ENCODE assay signal across 33 cellular contexts in genomic region chr4:104385713-104386112, GRCh38.
"Had no signal": no experiment of that assay in that cellular context is flagged by ENCODE, and none has a peak within 500 bp of the region (broad histone marks: within the 10 kb centered on the region; RNA-seq: fewer than 3 reads in every experiment).

No MANE protein-coding gene starts in this region.

- FAIRE-seq: astrocyte, bronchial epithelial cell had no signal

- DNase-seq: activated effector memory CD4-positive, alpha-beta T cell treated with anti-CD3 and anti-CD28 coated beads, Interleukin-2, amount 50 U/mL, for 16 hours; activated effector memory CD4-positive, alpha-beta T cell treated with Interleukin-2 at 50 U/mL for 16 hours; activated gamma-delta T cell; activated gamma-delta T cell treated with Interleukin-2 at 50 U/mL for 16 hours; activated naive CD4-positive, alpha-beta T cell; activated naive CD4-positive, alpha-beta T cell treated with anti-CD3 and anti-CD28 coated beads for 36 hours; activated naive CD4-positive, alpha-beta T cell treated with anti-CD3 and anti-CD28 coated beads, Interleukin-2, amount 10 ng/mL, durations not matched to agents 7 days and 5 days; activated naive CD4-positive, alpha-beta T cell treated with anti-CD3 and anti-CD28 coated beads, Interleukin-2, amount 50 U/mL, for 16 hours; activated naive CD4-positive, alpha-beta T cell treated with Interleukin-2 at 50 U/mL for 16 hours; activated naive CD8-positive, alpha-beta T cell treated with anti-CD3 and anti-CD28 coated beads for 36 hours; activated naive CD8-positive, alpha-beta T cell treated with anti-CD3 and anti-CD28 coated beads, Interleukin-2, amount 10 ng/mL, durations not matched to agents 7 days and 5 days; activated naive CD8-positive, alpha-beta T cell treated with anti-CD3 and anti-CD28 coated beads, Interleukin-2, amount 50 U/mL, for 24 hours; activated T-cell treated with anti-CD3 and anti-CD28 coated beads, Interleukin-2, amount 50 U/mL, for 24 hours; activated T-cell treated with anti-CD3 and anti-CD28 coated beads, Interleukin-2, amount 50 U/mL, for 4 hours; activated T-cell treated with anti-CD3 and anti-CD28 coated beads, Interleukin-2, amount 50 U/mL, for 48 hours; activated T-cell treated with anti-CD3 and anti-CD28 coated beads, Interleukin-2, amount 50 U/mL, for 72 hours; adrenal gland; amniotic stem cell; amygdala; anterior cingulate cortex; aorta; body of pancreas; brain microvascular endothelial cell; caudate nucleus; central memory CD4-positive, alpha-beta T cell; cerebellar nuclear complex had no signal

- H3K27me3 ChIP-seq: adrenal gland, ascending aorta, body of pancreas, brain microvascular endothelial cell, breast epithelium, cardiac muscle cell had no signal

- H3K9me3 ChIP-seq: ascending aorta, body of pancreas, breast epithelium had no signal

- H3K36me3 ChIP-seq: adrenal gland, ascending aorta, brain microvascular endothelial cell, breast epithelium, cardiac muscle cell had no signal

- H3K27ac ChIP-seq: adrenal gland, ascending aorta, body of pancreas, brain microvascular endothelial cell, breast epithelium, cardiac muscle cell had no signal

- H3K4me1 ChIP-seq: adrenal gland, ascending aorta, body of pancreas, breast epithelium had no signal

- ATAC-seq: activated naive CD4-positive, alpha-beta T cell treated with anti-CD3 and anti-CD28 coated beads, Interleukin-2, amount 50 U/mL, for 72 hours; activated naive CD8-positive, alpha-beta T cell treated with anti-CD3 and anti-CD28 coated beads, Interleukin-2, amount 50 U/mL, for 24 hours; activated T-cell treated with anti-CD3 and anti-CD28 coated beads, Interleukin-2, amount 50 U/mL, for 4 hours; activated T-cell treated with anti-CD3 and anti-CD28 coated beads, Interleukin-2, amount 50 U/mL, for 72 hours; activated T-helper 17 cell treated with anti-CD3 and anti-CD28 coated beads, Interleukin-2, amount 50 U/mL, for 72 hours; body of pancreas had no signal

- H3K4me3 ChIP-seq: adrenal gland, ascending aorta, body of pancreas, breast epithelium, cardiac muscle cell had no signal
